In the genomic region with DNA sequence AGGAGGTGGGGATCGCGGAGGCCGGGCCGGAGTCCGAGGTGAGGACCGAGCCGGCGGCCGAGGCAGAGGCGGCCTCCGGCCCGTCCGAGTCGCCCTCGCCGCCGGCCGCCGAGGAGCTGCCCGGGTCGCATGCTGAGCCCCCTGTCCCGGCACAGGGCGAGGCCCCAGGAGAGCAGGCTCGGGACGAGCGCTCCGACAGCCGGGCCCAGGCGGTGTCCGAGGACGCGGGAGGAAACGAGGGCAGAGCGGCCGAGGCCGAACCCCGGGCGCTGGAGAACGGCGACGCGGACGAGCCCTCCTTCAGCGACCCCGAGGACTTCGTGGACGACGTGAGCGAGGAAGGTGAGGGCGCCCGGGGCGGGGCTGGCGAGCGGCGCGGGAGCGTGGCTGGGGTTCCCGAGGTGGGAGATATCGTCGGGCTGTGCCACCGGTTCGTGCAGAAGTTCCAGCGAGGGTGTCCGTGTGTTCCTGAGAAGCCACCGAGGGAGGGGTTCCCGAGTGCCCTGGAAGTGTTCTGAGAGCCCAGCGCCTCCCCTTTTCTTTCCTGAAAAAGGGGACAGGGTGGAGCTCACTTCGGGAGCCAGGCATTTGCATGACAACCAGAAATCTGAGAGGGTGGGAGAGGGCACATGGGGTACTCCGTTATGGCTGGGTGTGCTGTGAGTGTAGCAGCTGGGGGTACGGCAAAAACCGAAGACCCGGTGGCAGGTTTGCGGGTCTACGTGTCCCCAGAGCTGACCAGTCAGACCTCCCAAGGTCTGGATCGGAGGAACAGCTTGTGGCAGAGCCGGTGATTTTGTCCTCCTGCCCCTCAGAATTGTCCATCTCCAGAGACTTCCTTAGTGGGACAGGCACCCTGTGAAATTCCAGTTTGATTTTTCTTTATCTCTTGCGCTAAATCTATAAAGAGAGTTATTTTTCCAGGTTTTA, we compare ENCODE assay signal across 1 cellular context.
TF ChIP-seq lines count a peak whose summit lies in the region.

No MANE protein-coding gene starts in this region.

TF ChIP-seq in GM23338, 12 proteins besides CTCF, POLR2A, EP300 and RAD21:
- TF ChIP-seq, protein P1, sequence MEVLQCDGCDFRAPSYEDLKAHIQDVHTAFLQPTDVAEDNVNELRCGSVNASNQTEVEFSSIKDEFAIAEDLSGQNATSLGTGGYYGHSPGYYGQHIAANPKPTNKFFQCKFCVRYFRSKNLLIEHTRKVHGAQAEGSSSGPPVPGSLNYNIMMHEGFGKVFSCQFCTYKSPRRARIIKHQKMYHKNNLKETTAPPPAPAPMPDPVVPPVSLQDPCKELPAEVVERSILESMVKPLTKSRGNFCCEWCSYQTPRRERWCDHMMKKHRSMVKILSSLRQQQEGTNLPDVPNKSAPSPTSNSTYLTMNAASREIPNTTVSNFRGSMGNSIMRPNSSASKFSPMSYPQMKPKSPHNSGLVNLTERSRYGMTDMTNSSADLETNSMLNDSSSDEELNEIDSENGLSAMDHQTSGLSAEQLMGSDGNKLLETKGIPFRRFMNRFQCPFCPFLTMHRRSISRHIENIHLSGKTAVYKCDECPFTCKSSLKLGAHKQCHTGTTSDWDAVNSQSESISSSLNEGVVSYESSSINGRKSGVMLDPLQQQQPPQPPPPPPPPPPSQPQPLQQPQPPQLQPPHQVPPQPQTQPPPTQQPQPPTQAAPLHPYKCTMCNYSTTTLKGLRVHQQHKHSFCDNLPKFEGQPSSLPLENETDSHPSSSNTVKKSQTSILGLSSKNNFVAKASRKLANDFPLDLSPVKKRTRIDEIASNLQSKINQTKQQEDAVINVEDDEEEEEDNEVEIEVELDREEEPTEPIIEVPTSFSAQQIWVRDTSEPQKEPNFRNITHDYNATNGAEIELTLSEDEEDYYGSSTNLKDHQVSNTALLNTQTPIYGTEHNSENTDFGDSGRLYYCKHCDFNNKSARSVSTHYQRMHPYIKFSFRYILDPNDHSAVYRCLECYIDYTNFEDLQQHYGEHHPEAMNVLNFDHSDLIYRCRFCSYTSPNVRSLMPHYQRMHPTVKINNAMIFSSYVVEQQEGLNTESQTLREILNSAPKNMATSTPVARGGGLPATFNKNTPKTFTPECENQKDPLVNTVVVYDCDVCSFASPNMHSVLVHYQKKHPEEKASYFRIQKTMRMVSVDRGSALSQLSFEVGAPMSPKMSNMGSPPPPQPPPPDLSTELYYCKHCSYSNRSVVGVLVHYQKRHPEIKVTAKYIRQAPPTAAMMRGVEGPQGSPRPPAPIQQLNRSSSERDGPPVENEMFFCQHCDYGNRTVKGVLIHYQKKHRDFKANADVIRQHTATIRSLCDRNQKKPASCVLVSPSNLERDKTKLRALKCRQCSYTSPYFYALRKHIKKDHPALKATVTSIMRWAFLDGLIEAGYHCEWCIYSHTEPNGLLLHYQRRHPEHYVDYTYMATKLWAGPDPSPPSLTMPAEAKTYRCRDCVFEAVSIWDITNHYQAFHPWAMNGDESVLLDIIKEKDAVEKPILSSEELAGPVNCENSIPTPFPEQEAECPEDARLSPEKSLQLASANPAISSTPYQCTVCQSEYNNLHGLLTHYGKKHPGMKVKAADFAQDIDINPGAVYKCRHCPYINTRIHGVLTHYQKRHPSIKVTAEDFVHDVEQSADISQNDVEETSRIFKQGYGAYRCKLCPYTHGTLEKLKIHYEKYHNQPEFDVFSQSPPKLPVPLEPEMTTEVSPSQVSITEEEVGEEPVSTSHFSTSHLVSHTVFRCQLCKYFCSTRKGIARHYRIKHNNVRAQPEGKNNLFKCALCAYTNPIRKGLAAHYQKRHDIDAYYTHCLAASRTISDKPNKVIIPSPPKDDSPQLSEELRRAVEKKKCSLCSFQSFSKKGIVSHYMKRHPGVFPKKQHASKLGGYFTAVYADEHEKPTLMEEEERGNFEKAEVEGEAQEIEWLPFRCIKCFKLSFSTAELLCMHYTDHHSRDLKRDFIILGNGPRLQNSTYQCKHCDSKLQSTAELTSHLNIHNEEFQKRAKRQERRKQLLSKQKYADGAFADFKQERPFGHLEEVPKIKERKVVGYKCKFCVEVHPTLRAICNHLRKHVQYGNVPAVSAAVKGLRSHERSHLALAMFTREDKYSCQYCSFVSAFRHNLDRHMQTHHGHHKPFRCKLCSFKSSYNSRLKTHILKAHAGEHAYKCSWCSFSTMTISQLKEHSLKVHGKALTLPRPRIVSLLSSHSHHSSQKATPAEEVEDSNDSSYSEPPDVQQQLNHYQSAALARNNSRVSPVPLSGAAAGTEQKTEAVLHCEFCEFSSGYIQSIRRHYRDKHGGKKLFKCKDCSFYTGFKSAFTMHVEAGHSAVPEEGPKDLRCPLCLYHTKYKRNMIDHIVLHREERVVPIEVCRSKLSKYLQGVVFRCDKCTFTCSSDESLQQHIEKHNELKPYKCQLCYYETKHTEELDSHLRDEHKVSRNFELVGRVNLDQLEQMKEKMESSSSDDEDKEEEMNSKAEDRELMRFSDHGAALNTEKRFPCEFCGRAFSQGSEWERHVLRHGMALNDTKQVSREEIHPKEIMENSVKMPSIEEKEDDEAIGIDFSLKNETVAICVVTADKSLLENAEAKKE (CRISPR knock-in tag; IDR thresholded peaks at IDR 0.05) = no peak
- no peak for TF ChIP-seq STAT1 (IDR thresholded peaks at IDR 0.05; ENCODE audit: unreplicated experiment)
- no peak for TF ChIP-seq JUNB (IDR thresholded peaks at IDR 0.05; ENCODE audit: unreplicated experiment)
- no peak for TF ChIP-seq NANOG (IDR thresholded peaks at IDR 0.05; ENCODE audit: borderline replicate concordance)
- TF ChIP-seq POLR2AphosphoS5 (IDR thresholded peaks at IDR 0.05; ENCODE audit: low read depth) = no peak
- TF ChIP-seq EZH2phosphoT487 (IDR thresholded peaks at IDR 0.05; ENCODE audit: unreplicated experiment) = no peak
- no peak for TF ChIP-seq EZH2 (IDR thresholded peaks at IDR 0.05; ENCODE audit: low read depth, unreplicated experiment)
- TF ChIP-seq, protein P2, sequence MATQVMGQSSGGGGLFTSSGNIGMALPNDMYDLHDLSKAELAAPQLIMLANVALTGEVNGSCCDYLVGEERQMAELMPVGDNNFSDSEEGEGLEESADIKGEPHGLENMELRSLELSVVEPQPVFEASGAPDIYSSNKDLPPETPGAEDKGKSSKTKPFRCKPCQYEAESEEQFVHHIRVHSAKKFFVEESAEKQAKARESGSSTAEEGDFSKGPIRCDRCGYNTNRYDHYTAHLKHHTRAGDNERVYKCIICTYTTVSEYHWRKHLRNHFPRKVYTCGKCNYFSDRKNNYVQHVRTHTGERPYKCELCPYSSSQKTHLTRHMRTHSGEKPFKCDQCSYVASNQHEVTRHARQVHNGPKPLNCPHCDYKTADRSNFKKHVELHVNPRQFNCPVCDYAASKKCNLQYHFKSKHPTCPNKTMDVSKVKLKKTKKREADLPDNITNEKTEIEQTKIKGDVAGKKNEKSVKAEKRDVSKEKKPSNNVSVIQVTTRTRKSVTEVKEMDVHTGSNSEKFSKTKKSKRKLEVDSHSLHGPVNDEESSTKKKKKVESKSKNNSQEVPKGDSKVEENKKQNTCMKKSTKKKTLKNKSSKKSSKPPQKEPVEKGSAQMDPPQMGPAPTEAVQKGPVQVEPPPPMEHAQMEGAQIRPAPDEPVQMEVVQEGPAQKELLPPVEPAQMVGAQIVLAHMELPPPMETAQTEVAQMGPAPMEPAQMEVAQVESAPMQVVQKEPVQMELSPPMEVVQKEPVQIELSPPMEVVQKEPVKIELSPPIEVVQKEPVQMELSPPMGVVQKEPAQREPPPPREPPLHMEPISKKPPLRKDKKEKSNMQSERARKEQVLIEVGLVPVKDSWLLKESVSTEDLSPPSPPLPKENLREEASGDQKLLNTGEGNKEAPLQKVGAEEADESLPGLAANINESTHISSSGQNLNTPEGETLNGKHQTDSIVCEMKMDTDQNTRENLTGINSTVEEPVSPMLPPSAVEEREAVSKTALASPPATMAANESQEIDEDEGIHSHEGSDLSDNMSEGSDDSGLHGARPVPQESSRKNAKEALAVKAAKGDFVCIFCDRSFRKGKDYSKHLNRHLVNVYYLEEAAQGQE (IDR thresholded peaks at IDR 0.05; ENCODE audit: unreplicated experiment) = no peak
